12 cellular contexts compared by ENCODE assay signal in genomic region chr21:43211085-43212071, GRCh38. TPM values are rescaled to one million over a fixed set of nuclear protein-coding genes. Genes with fewer than 3 reads are reported as not detected.
A peak's percentile ranks its signal among the peaks of the same experiment; 100 is the strongest.
DNase-seq lines count a peak whose midpoint lies in the region; ATAC-seq and TF ChIP-seq lines count a peak whose summit lies in the region.
"Had no signal": no experiment of that assay in that cellular context is flagged by ENCODE, and none has a peak within 500 bp of the region (broad histone marks: within the 10 kb centered on the region; RNA-seq: fewer than 3 reads in every experiment).

No MANE protein-coding gene starts in this region.

- H3K9me3 ChIP-seq in spleen, result no peaks in the 10 kb centered on the region
- H3K9me3 ChIP-seq: neutrophil had no signal

- no peak overlapping the region for H3K4me3 Mint-ChIP-seq in WTC11
- H3K4me3 Mint-ChIP-seq: IgD-negative memory B cell had no signal

- peaks cover 0 to 41% (median 0%) of the 10 kb centered on the region in 7 donors for H3K27me3 ChIP-seq in spleen (replicated peaks in 1 of 7)
- H3K27me3 ChIP-seq: BLaER1 treated with 17β-estradiol and CSF1 and Interleukin-3, amounts not matched to agents 10 nM and 100 nM; neutrophil had no signal

- no peak overlapping the region for H3K27ac Mint-ChIP-seq in WTC11
- H3K27ac Mint-ChIP-seq: IgD-negative memory B cell had no signal

- CTCF ChIA-PET in WTC11 (lab: Charles Lee), result interaction anchor here (0.5 to 1.7 kb wide), 8 partner anchors 12 to 104 kb away, joined by 3 to 8 read pairs (median 5); no protein-coding TSS in a partner anchor

- intact Hi-C loops in spleen (cut with DNase I; ENCODE audit: low total_unique reads), result no loop called here

- H3K4me1 Mint-ChIP-seq in WTC11, result peaks cover 8% of the 10 kb centered on the region; the same call in 1 of the 2 replicates
- H3K4me1 Mint-ChIP-seq: IgD-negative memory B cell had no signal

- DNase-seq in NCI-H524 (lab: John Stamatoyannopoulos, UW), result peak; percentile 10 to 61
- no peak for DNase-seq in NCI-H524 treated with DMSO at 0.1 percent for 48 hours (lab: John Stamatoyannopoulos, UW)
- DNase-seq in WTC11 (ENCODE audit: low spot score), result peak; percentile 67
- DNase-seq in iPS-NIHi11 (ENCODE audit: low spot score), result peak; percentile 80
- peak; percentile 75 for DNase-seq in spleen
- DNase-seq in GM20000 (ENCODE audit: low spot score), result no peak
- DNase-seq: effector memory CD4-positive, alpha-beta T cell had no signal

- no peaks in the 10 kb centered on the region for H3K36me3 Mint-ChIP-seq in WTC11
- H3K36me3 Mint-ChIP-seq: IgD-negative memory B cell had no signal

- no peaks in the 10 kb centered on the region for H3K36me3 ChIP-seq in spleen
- H3K36me3 ChIP-seq: BLaER1 treated with 17β-estradiol and CSF1 and Interleukin-3, amounts not matched to agents 10 nM and 100 nM; neutrophil had no signal

- 45 to 73% (median 66%) methylated on average over 25 to 28 of the region's 28 CpGs for WGBS in spleen, 5 donors

- POLR2A ChIA-PET in WTC11 (lab: Charles Lee), result no interaction called here

- peaks cover 4% of the 10 kb centered on the region; the same call in 1 of the 2 replicates for H3K27me3 Mint-ChIP-seq in WTC11 (ENCODE audit: low read depth)

- peak; percentile 37; the same call in 1 of the 2 replicates for TF ChIP-seq CTCF in WTC11 (IDR thresholded peaks at IDR 0.05)
- peak in 7 of 11 experiments; percentile 37 to 63 (median 48) for TF ChIP-seq CTCF in spleen (IDR thresholded peaks at IDR 0.05 in 8 of 11, conservative IDR thresholded peaks at IDR 0.05 in 3 of 11)
- TF ChIP-seq CTCF in GM20000 (IDR thresholded peaks at IDR 0.05; ENCODE audit: extremely low read depth, missing control alignments), result no peak

- peak; percentile 82 for ATAC-seq in WTC11
- no peak for ATAC-seq in GM21515 (IDR thresholded peaks at IDR 0.05; ENCODE audit: unreplicated experiment)
- ATAC-seq in GM21528 (IDR thresholded peaks at IDR 0.05; ENCODE audit: low FRiP score, unreplicated experiment), result no peak

- H3K27ac ChIP-seq in spleen, result no peak overlapping the region
- H3K27ac ChIP-seq: BLaER1 treated with 17β-estradiol and CSF1 and Interleukin-3, amounts not matched to agents 10 nM and 100 nM; neutrophil had no signal

- H3K9me3 Mint-ChIP-seq in WTC11, result no peaks in the 10 kb centered on the region
- H3K9me3 Mint-ChIP-seq: IgD-negative memory B cell had no signal

- H3K4me3 ChIP-seq in spleen, result no peak overlapping the region
- H3K4me3 ChIP-seq: BLaER1 treated with 17β-estradiol and CSF1 and Interleukin-3, amounts not matched to agents 10 nM and 100 nM had no signal

- no peak for TF ChIP-seq POLR2A in spleen (IDR thresholded peaks at IDR 0.05)

- H3K4me1 ChIP-seq in spleen, result peaks cover 0 to 13% (median 8%) of the 10 kb centered on the region in 6 donors
- H3K4me1 ChIP-seq: BLaER1 treated with 17β-estradiol and CSF1 and Interleukin-3, amounts not matched to agents 10 nM and 100 nM had no signal

TF ChIP-seq in WTC11, 78 proteins besides CTCF, POLR2A, EP300 and RAD21:
- TF ChIP-seq HMGA2 (CRISPR knock-in tag; IDR thresholded peaks at IDR 0.05) (no peak), RELA (CRISPR knock-in tag; IDR thresholded peaks at IDR 0.05; ENCODE audit: borderline replicate concordance) (no peak), GABPB1 (CRISPR knock-in tag; IDR thresholded peaks at IDR 0.05) (peak; percentile 26; the same call in 1 of the 2 replicates)

RNA-seq across cellular contexts. Expression of gene CRYAA, which starts 42.6 kb away (rescaled TPM):
- total RNA-seq in WTC11 (2021) (not detected in 3 replicates), spleen (not detected)
- not detected for polyA plus RNA-seq in spleen
- polyA plus RNA-seq: IgD-negative memory B cell had no signal

Comparison
In these comparisons a context has a peak if more than half of its experiments do, and no peak if none do; other contexts are left out.
1. DNase-seq: peak in NCI-H524 (2 of 2), WTC11 (single experiment), iPS-NIHi11 (single experiment) and spleen (single experiment); none in NCI-H524 treated with DMSO at 0.1 percent for 48 hours (single experiment) and GM20000 (single experiment).